In the genomic region with DNA sequence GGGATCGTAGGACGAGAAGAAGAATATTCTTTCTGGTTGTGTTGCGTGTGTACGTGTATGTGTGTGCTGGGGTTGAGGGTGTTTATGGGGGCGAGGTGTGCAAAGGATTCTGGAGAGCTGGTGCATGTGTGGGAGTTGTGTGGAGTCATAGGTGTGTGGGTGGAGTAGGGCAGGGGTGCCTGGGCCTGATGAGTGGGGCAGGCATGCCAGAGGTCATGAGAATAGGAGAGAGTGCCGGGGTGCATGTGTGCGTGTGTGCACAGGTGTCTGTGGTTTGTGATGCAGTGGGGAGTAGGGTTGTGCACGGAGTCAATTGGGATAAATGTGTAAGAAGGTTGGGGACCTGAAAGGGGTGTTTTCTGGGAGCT, we compare ENCODE assay signal across 1 cellular context.
TF ChIP-seq lines count a peak whose summit lies in the region.

No MANE protein-coding gene starts in this region.

TF ChIP-seq in H1, 55 proteins besides CTCF, POLR2A, EP300 and RAD21:
- TF ChIP-seq BRCA1 (IDR thresholded peaks at IDR 0.05; ENCODE audit: low read depth, low read length) (no peak), SIRT6 (IDR thresholded peaks at IDR 0.05; ENCODE audit: low read length) (no peak), TAF7 (optimal IDR thresholded peaks at IDR 0.05; ENCODE audit: borderline replicate concordance, low read depth, low read length) (no peak)
- TF ChIP-seq, protein P1, sequence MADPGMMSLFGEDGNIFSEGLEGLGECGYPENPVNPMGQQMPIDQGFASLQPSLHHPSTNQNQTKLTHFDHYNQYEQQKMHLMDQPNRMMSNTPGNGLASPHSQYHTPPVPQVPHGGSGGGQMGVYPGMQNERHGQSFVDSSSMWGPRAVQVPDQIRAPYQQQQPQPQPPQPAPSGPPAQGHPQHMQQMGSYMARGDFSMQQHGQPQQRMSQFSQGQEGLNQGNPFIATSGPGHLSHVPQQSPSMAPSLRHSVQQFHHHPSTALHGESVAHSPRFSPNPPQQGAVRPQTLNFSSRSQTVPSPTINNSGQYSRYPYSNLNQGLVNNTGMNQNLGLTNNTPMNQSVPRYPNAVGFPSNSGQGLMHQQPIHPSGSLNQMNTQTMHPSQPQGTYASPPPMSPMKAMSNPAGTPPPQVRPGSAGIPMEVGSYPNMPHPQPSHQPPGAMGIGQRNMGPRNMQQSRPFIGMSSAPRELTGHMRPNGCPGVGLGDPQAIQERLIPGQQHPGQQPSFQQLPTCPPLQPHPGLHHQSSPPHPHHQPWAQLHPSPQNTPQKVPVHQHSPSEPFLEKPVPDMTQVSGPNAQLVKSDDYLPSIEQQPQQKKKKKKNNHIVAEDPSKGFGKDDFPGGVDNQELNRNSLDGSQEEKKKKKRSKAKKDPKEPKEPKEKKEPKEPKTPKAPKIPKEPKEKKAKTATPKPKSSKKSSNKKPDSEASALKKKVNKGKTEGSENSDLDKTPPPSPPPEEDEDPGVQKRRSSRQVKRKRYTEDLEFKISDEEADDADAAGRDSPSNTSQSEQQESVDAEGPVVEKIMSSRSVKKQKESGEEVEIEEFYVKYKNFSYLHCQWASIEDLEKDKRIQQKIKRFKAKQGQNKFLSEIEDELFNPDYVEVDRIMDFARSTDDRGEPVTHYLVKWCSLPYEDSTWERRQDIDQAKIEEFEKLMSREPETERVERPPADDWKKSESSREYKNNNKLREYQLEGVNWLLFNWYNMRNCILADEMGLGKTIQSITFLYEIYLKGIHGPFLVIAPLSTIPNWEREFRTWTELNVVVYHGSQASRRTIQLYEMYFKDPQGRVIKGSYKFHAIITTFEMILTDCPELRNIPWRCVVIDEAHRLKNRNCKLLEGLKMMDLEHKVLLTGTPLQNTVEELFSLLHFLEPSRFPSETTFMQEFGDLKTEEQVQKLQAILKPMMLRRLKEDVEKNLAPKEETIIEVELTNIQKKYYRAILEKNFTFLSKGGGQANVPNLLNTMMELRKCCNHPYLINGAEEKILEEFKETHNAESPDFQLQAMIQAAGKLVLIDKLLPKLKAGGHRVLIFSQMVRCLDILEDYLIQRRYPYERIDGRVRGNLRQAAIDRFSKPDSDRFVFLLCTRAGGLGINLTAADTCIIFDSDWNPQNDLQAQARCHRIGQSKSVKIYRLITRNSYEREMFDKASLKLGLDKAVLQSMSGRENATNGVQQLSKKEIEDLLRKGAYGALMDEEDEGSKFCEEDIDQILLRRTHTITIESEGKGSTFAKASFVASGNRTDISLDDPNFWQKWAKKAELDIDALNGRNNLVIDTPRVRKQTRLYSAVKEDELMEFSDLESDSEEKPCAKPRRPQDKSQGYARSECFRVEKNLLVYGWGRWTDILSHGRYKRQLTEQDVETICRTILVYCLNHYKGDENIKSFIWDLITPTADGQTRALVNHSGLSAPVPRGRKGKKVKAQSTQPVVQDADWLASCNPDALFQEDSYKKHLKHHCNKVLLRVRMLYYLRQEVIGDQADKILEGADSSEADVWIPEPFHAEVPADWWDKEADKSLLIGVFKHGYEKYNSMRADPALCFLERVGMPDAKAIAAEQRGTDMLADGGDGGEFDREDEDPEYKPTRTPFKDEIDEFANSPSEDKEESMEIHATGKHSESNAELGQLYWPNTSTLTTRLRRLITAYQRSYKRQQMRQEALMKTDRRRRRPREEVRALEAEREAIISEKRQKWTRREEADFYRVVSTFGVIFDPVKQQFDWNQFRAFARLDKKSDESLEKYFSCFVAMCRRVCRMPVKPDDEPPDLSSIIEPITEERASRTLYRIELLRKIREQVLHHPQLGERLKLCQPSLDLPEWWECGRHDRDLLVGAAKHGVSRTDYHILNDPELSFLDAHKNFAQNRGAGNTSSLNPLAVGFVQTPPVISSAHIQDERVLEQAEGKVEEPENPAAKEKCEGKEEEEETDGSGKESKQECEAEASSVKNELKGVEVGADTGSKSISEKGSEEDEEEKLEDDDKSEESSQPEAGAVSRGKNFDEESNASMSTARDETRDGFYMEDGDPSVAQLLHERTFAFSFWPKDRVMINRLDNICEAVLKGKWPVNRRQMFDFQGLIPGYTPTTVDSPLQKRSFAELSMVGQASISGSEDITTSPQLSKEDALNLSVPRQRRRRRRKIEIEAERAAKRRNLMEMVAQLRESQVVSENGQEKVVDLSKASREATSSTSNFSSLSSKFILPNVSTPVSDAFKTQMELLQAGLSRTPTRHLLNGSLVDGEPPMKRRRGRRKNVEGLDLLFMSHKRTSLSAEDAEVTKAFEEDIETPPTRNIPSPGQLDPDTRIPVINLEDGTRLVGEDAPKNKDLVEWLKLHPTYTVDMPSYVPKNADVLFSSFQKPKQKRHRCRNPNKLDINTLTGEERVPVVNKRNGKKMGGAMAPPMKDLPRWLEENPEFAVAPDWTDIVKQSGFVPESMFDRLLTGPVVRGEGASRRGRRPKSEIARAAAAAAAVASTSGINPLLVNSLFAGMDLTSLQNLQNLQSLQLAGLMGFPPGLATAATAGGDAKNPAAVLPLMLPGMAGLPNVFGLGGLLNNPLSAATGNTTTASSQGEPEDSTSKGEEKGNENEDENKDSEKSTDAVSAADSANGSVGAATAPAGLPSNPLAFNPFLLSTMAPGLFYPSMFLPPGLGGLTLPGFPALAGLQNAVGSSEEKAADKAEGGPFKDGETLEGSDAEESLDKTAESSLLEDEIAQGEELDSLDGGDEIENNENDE (IDR thresholded peaks at IDR 0.05; ENCODE audit: insufficient replicate concordance, low read length) = no peak
- TF ChIP-seq, protein P2, sequence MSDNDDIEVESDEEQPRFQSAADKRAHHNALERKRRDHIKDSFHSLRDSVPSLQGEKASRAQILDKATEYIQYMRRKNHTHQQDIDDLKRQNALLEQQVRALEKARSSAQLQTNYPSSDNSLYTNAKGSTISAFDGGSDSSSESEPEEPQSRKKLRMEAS (IDR thresholded peaks at IDR 0.05) = no peak
